ENCODE assay signal across 1 cellular context in genomic region chr1:6859415-6860343, GRCh38.
A peak's percentile ranks its signal among the peaks of the same experiment; 100 is the strongest.
TF ChIP-seq lines count a peak whose summit lies in the region.

No MANE protein-coding gene starts in this region.

TF ChIP-seq in HEK293, 187 proteins besides CTCF, POLR2A, EP300 and RAD21 (continued from another document):
- TF ChIP-seq BCL6B (tag by site-specific recombination; IDR thresholded peaks at IDR 0.05) (no peak), ZEB2 (tag by site-specific recombination; IDR thresholded peaks at IDR 0.05) (peak; percentile 49; the same call in 1 of the 2 replicates), ZNF184 (tag by site-specific recombination; IDR thresholded peaks at IDR 0.05) (no peak), PRDM1 (tag by site-specific recombination; IDR thresholded peaks at IDR 0.05) (peak; percentile 92), ZNF426 (tag by site-specific recombination; IDR thresholded peaks at IDR 0.05) (no peak), PRDM6 (tag by site-specific recombination; IDR thresholded peaks at IDR 0.05) (peak; percentile 44), SCRT2 (tag by site-specific recombination; IDR thresholded peaks at IDR 0.05) (peak; percentile 58), ZNF707 (tag by site-specific recombination; IDR thresholded peaks at IDR 0.05) (no peak), ZNF837 (tag by site-specific recombination; IDR thresholded peaks at IDR 0.05) (no peak), ZNF629 (tag by site-specific recombination; IDR thresholded peaks at IDR 0.05) (0 out of 2 replicates have a peak, but pooled peaks have one; percentile 45), HIC1 (tag by site-specific recombination; IDR thresholded peaks at IDR 0.05) (no peak), ZBTB20 (tag by site-specific recombination; IDR thresholded peaks at IDR 0.05) (peak; percentile 42; the same call in 1 of the 2 replicates)
TF ChIP-seq in HEK293: peak in this region for 14.
